ENCODE assay signal across 28 cellular contexts in the genomic region with DNA sequence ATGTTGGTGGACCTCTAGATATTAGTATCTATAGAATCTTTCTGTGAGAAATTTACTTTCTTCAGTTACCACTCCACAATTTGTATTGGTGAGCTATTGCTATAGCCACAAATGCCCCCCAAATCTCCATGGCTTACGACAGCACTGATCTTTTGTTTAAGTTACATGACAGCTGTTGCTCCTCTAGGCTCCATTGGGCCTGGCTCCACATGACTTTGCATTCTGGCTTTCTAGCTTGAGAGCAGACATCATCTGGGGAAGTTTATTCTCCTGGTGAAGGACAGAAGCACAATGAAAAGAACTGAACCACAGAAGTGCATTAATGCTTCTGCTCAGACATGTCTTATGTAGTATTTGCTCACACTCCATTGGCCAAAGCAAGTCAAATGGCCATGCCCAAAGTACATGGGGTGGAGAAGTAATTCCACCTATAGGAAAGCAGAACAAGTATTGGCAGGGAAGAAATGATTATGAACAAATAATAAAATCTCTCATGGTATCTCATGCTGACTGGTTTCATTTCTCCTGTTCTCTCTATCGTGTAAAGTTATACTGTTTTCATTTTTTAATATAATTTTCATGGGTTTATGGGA.
"Had no signal": no experiment of that assay in that cellular context is flagged by ENCODE, and none has a peak within 500 bp of the region (broad histone marks: within the 10 kb centered on the region; RNA-seq: fewer than 3 reads in every experiment).

No MANE protein-coding gene starts in this region.

- H3K4me3 Mint-ChIP-seq: immature natural killer cell; naive thymus-derived CD8-positive, alpha-beta T cell; nephron progenitor cell; stimulated activated naive B cell treated with anti-CD40 and anti-IgM and Interleukin-4, amounts not matched to agents 10 μg/mL and 1 μg/mL and 100 μg/mL, for 72 hours had no signal

- H3K9me3 ChIP-seq: lower lobe of right lung, pancreas, prostate gland, stomach, testis, thyroid gland, transverse colon, upper lobe of left lung, vagina had no signal

- DNase-seq: hypothalamus; immature natural killer cell; islet precursor cell; left ventricle myocardium superior; lower lobe of right lung; mammary epithelial cell; mesenchymal stem cell; naive thymus-derived CD8-positive, alpha-beta T cell; nephron progenitor cell; pancreas; posterior cingulate gyrus; retina; right cardiac atrium; stimulated activated CD4-positive, alpha-beta T cell treated with anti-CD3 and anti-CD28 coated beads, Interleukin-12 subunit alpha, Interleukin-12 subunit beta, amount 100 ng/mL, for 4 hours; stimulated activated CD4-positive, alpha-beta T cell treated with anti-CD3 and anti-CD28 coated beads, Interleukin-15, amount 100 ng/mL, for 24 hours; stimulated activated CD4-positive, alpha-beta T cell treated with anti-CD3 and anti-CD28 coated beads, Interleukin-2, amount 100 ng/mL, for 24 hours; stimulated activated CD4-positive, alpha-beta T cell treated with anti-CD3 and anti-CD28 coated beads, Interleukin-4, amount 100 ng/mL, for 1 hour; stimulated activated naive B cell treated with anti-CD40 and anti-IgM and Interleukin-4, amounts not matched to agents 10 μg/mL and 1 μg/mL and 100 μg/mL, for 72 hours; stimulated activated naive CD8-positive, alpha-beta T cell treated with anti-CD3 and anti-CD28 coated beads, Interleukin-15, Interleukin-2, amounts not matched to agents 100 U/mL and 50 U/mL, for 24 hours; stomach; testis; thyroid gland; transverse colon; upper lobe of left lung had no signal

- H3K27me3 Mint-ChIP-seq: naive thymus-derived CD8-positive, alpha-beta T cell had no signal

- H3K4me3 ChIP-seq: lower lobe of right lung, pancreas, prostate gland, skin epidermis, stomach, testis, thyroid gland, transverse colon, upper lobe of left lung, vagina had no signal

- ATAC-seq: left ventricle myocardium superior; lower lobe of right lung; naive thymus-derived CD8-positive, alpha-beta T cell; right cardiac atrium; sciatic nerve; stimulated activated naive B cell treated with anti-CD40 and anti-IgM and Interleukin-4, amounts not matched to agents 10 μg/mL and 1 μg/mL and 100 μg/mL, for 72 hours; stimulated activated naive CD8-positive, alpha-beta T cell treated with anti-CD3 and anti-CD28 coated beads, Interleukin-15, Interleukin-2, amounts not matched to agents 100 U/mL and 50 U/mL, for 24 hours had no signal

- H3K27ac ChIP-seq: lower lobe of right lung, pancreas, prostate gland, skin epidermis, stomach, testis, thyroid gland, transverse colon, upper lobe of left lung, vagina had no signal

- H3K9me3 Mint-ChIP-seq: immature natural killer cell had no signal

- H3K27ac Mint-ChIP-seq: immature natural killer cell, nephron progenitor cell had no signal

- H3K4me1 ChIP-seq: pancreas, prostate gland, testis, thyroid gland had no signal

- H3K27me3 ChIP-seq: pancreas, stomach, testis, thyroid gland, transverse colon, upper lobe of left lung, vagina had no signal

- H3K36me3 ChIP-seq: lower lobe of right lung, pancreas, prostate gland, stomach, thyroid gland, transverse colon, upper lobe of left lung, vagina had no signal
